ENCODE assay signal across 13 cellular contexts in the genomic region with DNA sequence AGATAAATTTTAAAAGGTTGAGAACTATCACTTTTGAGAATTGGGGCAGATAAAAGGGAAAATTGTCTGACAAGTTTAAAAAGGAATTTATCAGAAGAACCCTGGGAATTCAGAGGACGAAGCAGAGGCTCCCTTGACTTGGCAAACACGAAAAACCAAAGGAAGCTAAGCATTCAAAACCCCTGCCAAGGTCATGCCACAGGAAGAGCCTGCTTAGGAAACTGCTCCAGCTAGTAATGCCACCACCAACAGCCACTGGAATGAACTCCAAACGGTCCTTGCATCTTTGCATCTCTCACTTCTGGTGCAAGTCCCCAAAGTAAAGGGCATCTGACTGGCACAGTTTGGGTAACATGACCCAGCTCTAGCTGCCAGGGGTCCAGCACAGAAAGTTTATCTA. TPM values are rescaled to one million over a fixed set of nuclear protein-coding genes. Genes with fewer than 3 reads are reported as not detected.
DNase-seq lines count a peak whose midpoint lies in the region; ATAC-seq, FAIRE-seq and TF ChIP-seq lines count a peak whose summit lies in the region.
"Had no signal": no experiment of that assay in that cellular context is flagged by ENCODE, and none has a peak within 500 bp of the region (broad histone marks: within the 10 kb centered on the region; RNA-seq: fewer than 3 reads in every experiment).

No MANE protein-coding gene starts in this region.

- POLR2A ChIA-PET in OCI-LY7 (lab: Charles Lee): interaction anchor here (0.5 to 0.9 kb wide), 3 partner anchors 12 to 90 kb away, joined by 3 to 5 read pairs (median 3); no protein-coding TSS in a partner anchor

- TF ChIP-seq POLR2A in GM12892 (IDR thresholded peaks at IDR 0.05; ENCODE audit: low read depth, low read length): no peak

- H3K4me2 ChIP-seq in OCI-LY7 (ENCODE audit: low read length): no peak overlapping the region; the same call in 1 of the 2 replicates

- no peak for ATAC-seq in HG03521 (IDR thresholded peaks at IDR 0.05; ENCODE audit: unreplicated experiment)

- H3K4me3 ChIP-seq in dorsolateral prefrontal cortex (no peak overlapping the region), OCI-LY7 (ENCODE audit: low read depth, low read length, poor library complexity, severe bottlenecking) (no peak overlapping the region)

- intact Hi-C loops in dorsolateral prefrontal cortex (cut with DNase I): no loop called here
- intact Hi-C loops in OCI-LY7 (cut with micrococcal nuclease; ENCODE audit: unreplicated experiment): no loop called here

- no peak for TF ChIP-seq CTCF in dorsolateral prefrontal cortex (IDR thresholded peaks at IDR 0.05 in 54 of 56, conservative IDR thresholded peaks at IDR 0.05 in 2 of 56; ENCODE audit: low read depth in 1 of 56, partially characterized antibody in 56 of 56)
- no peak for TF ChIP-seq CTCF in OCI-LY7 (conservative IDR thresholded peaks at IDR 0.05; ENCODE audit: low read length)

- H2AFZ ChIP-seq in OCI-LY7 (ENCODE audit: low read length): no peak overlapping the region

- peaks cover 30% of the 10 kb centered on the region for H4K20me1 ChIP-seq in OCI-LY7 (ENCODE audit: insufficient read depth, low read length)

- peaks cover 44% of the 10 kb centered on the region for H3K4me1 ChIP-seq in OCI-LY7 (ENCODE audit: insufficient read depth, low read length, poor library complexity, severe bottlenecking)

- FAIRE-seq in GM12892 (lab: Jason Lieb, UNC): no peak
- FAIRE-seq: GM18507 had no signal

- no peaks in the 10 kb centered on the region for H3K9me3 ChIP-seq in OCI-LY7 (ENCODE audit: low read length)

- peaks cover 99% of the 10 kb centered on the region for H3K79me2 ChIP-seq in OCI-LY7 (ENCODE audit: insufficient read depth, low read depth, low read length)

- peaks cover 56% of the 10 kb centered on the region for H3K36me3 ChIP-seq in OCI-LY7 (ENCODE audit: insufficient read depth, low read length)

- DNase-seq in AG08395 (ENCODE audit: low spot score) (peak; percentile 26), HT1080 (ENCODE audit: low read depth) (peak; percentile 55), dorsolateral prefrontal cortex (no peak), myocyte (ENCODE audit: low read depth) (peak; percentile 53), GM12892 (ENCODE audit: insufficient read length) (no peak), OCI-LY7 (ENCODE audit: low spot score) (no peak)
- DNase-seq in activated CD4-positive, alpha-beta T cell treated with anti-CD3 and anti-CD28 coated beads, Interleukin-2, amount 50 U/mL, for 1 hour: no peak
- DNase-seq: activated naive CD4-positive, alpha-beta T cell treated with Interleukin-2 at 50 U/mL for 16 hours; NCI-H69; WERI-Rb-1 had no signal

- no peaks in the 10 kb centered on the region for H3K9me2 ChIP-seq in OCI-LY7 (ENCODE audit: insufficient read depth, low read length)

- no peaks in the 10 kb centered on the region for H3K27me3 ChIP-seq in dorsolateral prefrontal cortex

- H3K27ac ChIP-seq in dorsolateral prefrontal cortex: peak overlapping the region in 37 of 59 donors; percentile 1 to 69 (median 36)
- no peak overlapping the region for H3K27ac ChIP-seq in OCI-LY7 (ENCODE audit: low read depth, low read length, poor library complexity, severe bottlenecking)
- H3K27ac ChIP-seq: epithelial cell of prostate, WERI-Rb-1 had no signal

- BruUV-seq in OCI-LY7 (replicated peaks; lab: Mats Ljungman, UMichigan): no TSS peak

- CTCF ChIA-PET in OCI-LY7 (lab: Charles Lee; ENCODE audit: unreplicated experiment): no interaction called here

RNA-seq across cellular contexts. Expression of gene GPBP1L1, which starts 7.2 kb away (rescaled TPM):
- 92.7 and 99.6 TPM in 2 replicates for total RNA-seq in HT1080 (2014; rRNA removed; shearing (Covaris generic))
- 80.9 and 102 TPM in 2 replicates for polyA plus RNA-seq in HT1080 (2015; cell fraction: cytosol; rRNA removed)
- 169 and 173 TPM in 2 replicates for polyA plus RNA-seq in HT1080 (2015; cell fraction: nucleus; rRNA removed)
- total RNA-seq in dorsolateral prefrontal cortex: 100 to 1,000 TPM in 10 of 120 experiments, 10 to 100 TPM in 110; 67.0 to 120 (median 87.2) TPM
- total RNA-seq in myocyte: 131 and 134 TPM in 2 replicates
- polyA plus RNA-seq in myocyte (2012): 49.0 TPM
- 84.3 TPM for polyA plus RNA-seq in GM12892 (2012; ENCODE audit: missing spikeins)
- 89.7 and 101 TPM in 2 replicates for total RNA-seq in OCI-LY7 (2014; rRNA removed; shearing (Covaris generic))
- 117 and 130 TPM in 2 replicates for total RNA-seq in OCI-LY7 (2022)

RNA-seq across cellular contexts. Expression of gene TMEM69, which starts 8.9 kb away (rescaled TPM):
- total RNA-seq in HT1080 (2014; rRNA removed; shearing (Covaris generic)): 47.5 and 66.8 TPM in 2 replicates
- polyA plus RNA-seq in HT1080 (2015; cell fraction: cytosol; rRNA removed): 72.8 and 73.5 TPM in 2 replicates
- polyA plus RNA-seq in HT1080 (2015; cell fraction: nucleus; rRNA removed): 70.6 and 71.4 TPM in 2 replicates
- 10 to 100 TPM; 10.8 to 25.2 (median 17.7) TPM for total RNA-seq in dorsolateral prefrontal cortex
- total RNA-seq in myocyte: 22.1 and 31.1 TPM in 2 replicates
- 15.6 TPM for polyA plus RNA-seq in myocyte (2012)
- polyA plus RNA-seq in GM12892 (2012; ENCODE audit: missing spikeins): 59.4 TPM
- total RNA-seq in OCI-LY7 (2014; rRNA removed; shearing (Covaris generic)): 24.7 and 35.8 TPM in 2 replicates
- total RNA-seq in OCI-LY7 (2022): 42.2 and 49.1 TPM in 2 replicates

RNA-seq across cellular contexts. Expression of gene CCDC17, which starts 55.3 kb away (rescaled TPM):
- 0.56 and 0.94 TPM in 2 replicates for total RNA-seq in HT1080 (2014; rRNA removed; shearing (Covaris generic))
- 0.19 and 0.26 TPM in 2 replicates for polyA plus RNA-seq in HT1080 (2015; cell fraction: cytosol; rRNA removed)
- polyA plus RNA-seq in HT1080 (2015; cell fraction: nucleus; rRNA removed): 3.8 and 3.9 TPM in 2 replicates
- total RNA-seq in dorsolateral prefrontal cortex: 1 to 10 TPM in 110 of 120 experiments, under 1 TPM in 10; 0.59 to 6.5 (median 2.2) TPM
- total RNA-seq in myocyte: 0.78 and 1.9 TPM in 2 replicates
- polyA plus RNA-seq in myocyte (2012): 1.0 TPM
- polyA plus RNA-seq in GM12892 (2012; ENCODE audit: missing spikeins): 0.91 TPM
- total RNA-seq in OCI-LY7 (2014; rRNA removed; shearing (Covaris generic)): 2.8 and 3.2 TPM in 2 replicates
- total RNA-seq in OCI-LY7 (2022): 5.0 and 5.6 TPM in 2 replicates

Comparison
In these comparisons a context has a peak if more than half of its experiments do, and no peak if none do; other contexts are left out.
1. DNase-seq: peak in AG08395 (single experiment), HT1080 (single experiment) and myocyte (single experiment); none in dorsolateral prefrontal cortex (0 of 10), GM12892 (single experiment), activated CD4-positive, alpha-beta T cell treated with anti-CD3 and anti-CD28 coated beads, Interleukin-2, amount 50 U/mL, for 1 hour (single experiment) and OCI-LY7 (single experiment).